In genomic region chr11:2015044-2015443, GRCh38 we compare ENCODE assay signal across 29 cellular contexts.
"Had no signal": no experiment of that assay in that cellular context is flagged by ENCODE, and none has a peak within 500 bp of the region (broad histone marks: within the 10 kb centered on the region; RNA-seq: fewer than 3 reads in every experiment).

No MANE protein-coding gene starts in this region.

- H3K36me3 Mint-ChIP-seq: stimulated activated effector memory CD8-positive, alpha-beta T cell treated with anti-CD3 and anti-CD28 coated beads, Interleukin-12 subunit alpha, Interleukin-12 subunit beta, amount 100 ng/mL, for 72 hours; stimulated activated memory B cell treated with anti-CD40 and anti-IgM and Interleukin-4, amounts not matched to agents 10 μg/mL and 1 μg/mL and 100 μg/mL, for 72 hours; stimulated activated naive B cell treated with anti-CD40 and anti-IgM and Interleukin-4, amounts not matched to agents 10 μg/mL and 1 μg/mL and 100 μg/mL, for 72 hours; type B pancreatic cell had no signal

- H3K9me3 Mint-ChIP-seq: stimulated activated effector memory CD8-positive, alpha-beta T cell treated with anti-CD3 and anti-CD28 coated beads, Interleukin-12 subunit alpha, Interleukin-12 subunit beta, amount 100 ng/mL, for 72 hours; stimulated activated memory B cell treated with anti-CD40 and anti-IgM and Interleukin-4, amounts not matched to agents 10 μg/mL and 1 μg/mL and 100 μg/mL, for 72 hours; stimulated activated naive B cell treated with anti-CD40 and anti-IgM and Interleukin-4, amounts not matched to agents 10 μg/mL and 1 μg/mL and 100 μg/mL, for 72 hours; stimulated activated naive CD8-positive, alpha-beta T cell treated with anti-CD3 and anti-CD28 coated beads, Interleukin-15, amount 100 ng/mL, for 72 hours; stimulated activated naive CD8-positive, alpha-beta T cell treated with anti-CD3 and anti-CD28 coated beads, Interleukin-15, Interleukin-2, amounts not matched to agents 100 ng/mL and 50 ng/mL, for 24 hours; type B pancreatic cell had no signal

- H3K9me3 ChIP-seq: stomach, suprapubic skin, testis, thoracic aorta, thyroid gland, tibial artery, tibial nerve, transverse colon, upper lobe of left lung, upper lobe of right lung, uterus, vagina had no signal

- H3K27ac ChIP-seq: stomach, suprapubic skin, testis, thoracic aorta, thyroid gland, tibial artery, tibial nerve, transverse colon, upper lobe of left lung, upper lobe of right lung, uterus, vagina had no signal

- H3K27ac Mint-ChIP-seq: stimulated activated effector memory CD8-positive, alpha-beta T cell treated with anti-CD3 and anti-CD28 coated beads, Interleukin-12 subunit alpha, Interleukin-12 subunit beta, amount 100 ng/mL, for 72 hours; stimulated activated memory B cell treated with anti-CD40 and anti-IgM and Interleukin-4, amounts not matched to agents 10 μg/mL and 1 μg/mL and 100 μg/mL, for 72 hours; stimulated activated naive B cell treated with anti-CD40 and anti-IgM and Interleukin-4, amounts not matched to agents 10 μg/mL and 1 μg/mL and 100 μg/mL, for 72 hours; stimulated activated naive CD8-positive, alpha-beta T cell treated with anti-CD3 and anti-CD28 coated beads, Interleukin-15, amount 100 ng/mL, for 72 hours; stimulated activated naive CD8-positive, alpha-beta T cell treated with anti-CD3 and anti-CD28 coated beads, Interleukin-15, Interleukin-2, amounts not matched to agents 100 ng/mL and 50 ng/mL, for 24 hours; type B pancreatic cell had no signal

- ATAC-seq: stimulated activated effector memory CD8-positive, alpha-beta T cell treated with anti-CD3 and anti-CD28 coated beads, Interleukin-12 subunit alpha, Interleukin-12 subunit beta, amount 100 ng/mL, for 72 hours; stimulated activated memory B cell treated with anti-CD40 and anti-IgM and Interleukin-4, amounts not matched to agents 10 μg/mL and 1 μg/mL and 100 μg/mL, for 72 hours; stimulated activated naive B cell treated with anti-CD40 and anti-IgM and Interleukin-4, amounts not matched to agents 10 μg/mL and 1 μg/mL and 100 μg/mL, for 72 hours; stimulated activated naive CD8-positive, alpha-beta T cell treated with anti-CD3 and anti-CD28 coated beads, Interleukin-15, amount 100 ng/mL, for 72 hours; stimulated activated naive CD8-positive, alpha-beta T cell treated with anti-CD3 and anti-CD28 coated beads, Interleukin-15, Interleukin-2, amounts not matched to agents 100 U/mL and 50 U/mL, for 24 hours; upper lobe of right lung had no signal

- DNase-seq: stimulated activated CD4-positive, alpha-beta T cell treated with anti-CD3 and anti-CD28 coated beads, Interleukin-2, amount 100 ng/mL, for 48 hours; stimulated activated CD4-positive, alpha-beta T cell treated with anti-CD3 and anti-CD28 coated beads, Interleukin-4, amount 100 ng/mL, for 1 hour; stimulated activated CD4-positive, alpha-beta T cell treated with anti-CD3 and anti-CD28 coated beads, Interleukin-4, amount 100 ng/mL, for 24 hours; stimulated activated CD4-positive, alpha-beta T cell treated with anti-CD3 and anti-CD28 coated beads, Interleukin-4, amount 100 ng/mL, for 4 hours; stimulated activated CD8-positive, alpha-beta memory T cell treated with anti-CD3 and anti-CD28 coated beads, Interleukin-4, amount 100 ng/mL, for 48 hours; stimulated activated naive B cell treated with anti-CD40 and anti-IgM and Interleukin-4, amounts not matched to agents 10 μg/mL and 1 μg/mL and 100 μg/mL, for 72 hours; stimulated activated naive CD4-positive, alpha-beta T cell; stimulated activated naive CD4-positive, alpha-beta T cell treated with Interleukin-2 at 50 U/mL for 16 hours; stimulated activated naive CD8-positive, alpha-beta T cell treated with anti-CD3 and anti-CD28 coated beads, Interleukin-15, amount 100 ng/mL, for 72 hours; stimulated activated naive CD8-positive, alpha-beta T cell treated with anti-CD3 and anti-CD28 coated beads, Interleukin-15, Interleukin-2, amounts not matched to agents 100 U/mL and 50 U/mL, for 24 hours; stomach; substantia nigra; testis; thyroid gland; tibial artery; transverse colon; trophoblast cell; upper lobe of left lung; upper lobe of right lung; uterus had no signal

- H3K4me1 ChIP-seq: stomach, suprapubic skin, testis, thyroid gland, tibial artery, tibial nerve, transverse colon, upper lobe of left lung, upper lobe of right lung, uterus, vagina had no signal

- H3K27me3 ChIP-seq: stomach, suprapubic skin, testis, thyroid gland, tibial artery, tibial nerve, transverse colon, upper lobe of left lung, upper lobe of right lung, uterus, vagina had no signal

- H3K4me3 ChIP-seq: stomach, suprapubic skin, testis, thoracic aorta, thyroid gland, tibial artery, tibial nerve, transverse colon, upper lobe of left lung, upper lobe of right lung, uterus, vagina had no signal

- H3K4me1 Mint-ChIP-seq: stimulated activated effector memory CD8-positive, alpha-beta T cell treated with anti-CD3 and anti-CD28 coated beads, Interleukin-12 subunit alpha, Interleukin-12 subunit beta, amount 100 ng/mL, for 72 hours; stimulated activated memory B cell treated with anti-CD40 and anti-IgM and Interleukin-4, amounts not matched to agents 10 μg/mL and 1 μg/mL and 100 μg/mL, for 72 hours; stimulated activated naive B cell treated with anti-CD40 and anti-IgM and Interleukin-4, amounts not matched to agents 10 μg/mL and 1 μg/mL and 100 μg/mL, for 72 hours; stimulated activated naive CD8-positive, alpha-beta T cell treated with anti-CD3 and anti-CD28 coated beads, Interleukin-15, amount 100 ng/mL, for 72 hours had no signal

- H3K4me3 Mint-ChIP-seq: stimulated activated effector memory CD8-positive, alpha-beta T cell treated with anti-CD3 and anti-CD28 coated beads, Interleukin-12 subunit alpha, Interleukin-12 subunit beta, amount 100 ng/mL, for 72 hours; stimulated activated memory B cell treated with anti-CD40 and anti-IgM and Interleukin-4, amounts not matched to agents 10 μg/mL and 1 μg/mL and 100 μg/mL, for 72 hours; stimulated activated naive B cell treated with anti-CD40 and anti-IgM and Interleukin-4, amounts not matched to agents 10 μg/mL and 1 μg/mL and 100 μg/mL, for 72 hours; stimulated activated naive CD8-positive, alpha-beta T cell treated with anti-CD3 and anti-CD28 coated beads, Interleukin-15, amount 100 ng/mL, for 72 hours; stimulated activated naive CD8-positive, alpha-beta T cell treated with anti-CD3 and anti-CD28 coated beads, Interleukin-15, Interleukin-2, amounts not matched to agents 100 ng/mL and 50 ng/mL, for 24 hours; type B pancreatic cell had no signal

- H3K27me3 Mint-ChIP-seq: stimulated activated memory B cell treated with anti-CD40 and anti-IgM and Interleukin-4, amounts not matched to agents 10 μg/mL and 1 μg/mL and 100 μg/mL, for 72 hours; stimulated activated naive B cell treated with anti-CD40 and anti-IgM and Interleukin-4, amounts not matched to agents 10 μg/mL and 1 μg/mL and 100 μg/mL, for 72 hours; stimulated activated naive CD8-positive, alpha-beta T cell treated with anti-CD3 and anti-CD28 coated beads, Interleukin-15, amount 100 ng/mL, for 72 hours; stimulated activated naive CD8-positive, alpha-beta T cell treated with anti-CD3 and anti-CD28 coated beads, Interleukin-15, Interleukin-2, amounts not matched to agents 100 ng/mL and 50 ng/mL, for 24 hours; type B pancreatic cell had no signal

- FAIRE-seq: urothelium cell line had no signal

- H3K36me3 ChIP-seq: stomach, suprapubic skin, thoracic aorta, thyroid gland, tibial artery, tibial nerve, transverse colon, upper lobe of left lung, upper lobe of right lung, uterus, vagina had no signal
